ENCODE assay signal across 8 cellular contexts in genomic region chrX:48520976-48521352, GRCh38. TPM values are rescaled to one million over a fixed set of nuclear protein-coding genes. Genes with fewer than 3 reads are reported as not detected.
DNase-seq lines count a peak whose midpoint lies in the region; ATAC-seq and TF ChIP-seq lines count a peak whose summit lies in the region.

No MANE protein-coding gene starts in this region.

- H3K27me3 ChIP-seq in HL-60 (ENCODE audit: insufficient read depth, poor library complexity, severe bottlenecking), result no peaks in the 10 kb centered on the region
- H3K27me3 ChIP-seq in tibial nerve, result no peaks in the 10 kb centered on the region

- 27 to 49% methylated on average over 2 of the region's 2 CpGs for WGBS in tibial nerve, 2 donors

- TF ChIP-seq EP300 in tibial nerve (IDR thresholded peaks at IDR 0.05), result no peak

- peaks cover 5 to 6% of the 10 kb centered on the region in 2 donors for H3K36me3 Mint-ChIP-seq in activated naive CD4-positive, alpha-beta T cell treated with anti-CD3 and anti-CD28 coated beads, Interleukin-2, amount 50 U/mL, for 72 hours

- H3K4me1 ChIP-seq in tibial nerve, result peaks cover 0 to 7% (median 0%) of the 10 kb centered on the region in 4 donors

- H3K27ac Mint-ChIP-seq in activated naive CD4-positive, alpha-beta T cell treated with anti-CD3 and anti-CD28 coated beads, Interleukin-2, amount 50 U/mL, for 72 hours, result peak overlapping the region; percentile 95 to 97

- H3K4me3 ChIP-seq in AG09309 (ENCODE audit: control insufficient read depth, low read depth, low read length) (peak overlapping the region; percentile 53), HL-60 (replicated peaks; ENCODE audit: insufficient read depth, low read length) (peak overlapping the region; percentile 22), tibial nerve (peak overlapping the region in 2 of 4 donors; percentile 66)

- DNase-seq in AG09309 (ENCODE audit: low read depth), result no peak
- no peak for DNase-seq in HL-60 (ENCODE audit: low read depth in 1 of 2, low spot score in 1 of 2)
- DNase-seq in activated naive CD4-positive, alpha-beta T cell treated with anti-CD3 and anti-CD28 coated beads, Interleukin-2, amount 50 U/mL, for 72 hours (ENCODE audit: low spot score in 2 of 2), result peak in 1 of 2 donors; percentile 7
- peak; percentile 2 for DNase-seq in medulla oblongata (ENCODE audit: extremely low spot score)
- no peak for DNase-seq in tibial nerve (ENCODE audit: low spot score in 2 of 2)

- TF ChIP-seq CTCF in AG09309 (IDR thresholded peaks at IDR 0.05; ENCODE audit: control insufficient read depth, insufficient read depth, low read depth, low read length, missing control alignments) (no peak), HL-60 (IDR thresholded peaks at IDR 0.05; ENCODE audit: insufficient read depth, low read length) (no peak), tibial nerve (IDR thresholded peaks at IDR 0.05) (no peak)

- H3K9me3 Mint-ChIP-seq in activated naive CD4-positive, alpha-beta T cell treated with anti-CD3 and anti-CD28 coated beads, Interleukin-2, amount 50 U/mL, for 72 hours, result peaks cover 0 to 3% of the 10 kb centered on the region in 2 donors

- H3K9me3 ChIP-seq in tibial nerve, result no peaks in the 10 kb centered on the region

- H3K36me3 ChIP-seq in tibial nerve, result peaks cover 0 to 9% (median 0%) of the 10 kb centered on the region in 3 donors

- ATAC-seq in activated naive CD4-positive, alpha-beta T cell treated with anti-CD3 and anti-CD28 coated beads, Interleukin-2, amount 50 U/mL, for 72 hours, result peak; percentile 4 to 8
- ATAC-seq in GM21367 (IDR thresholded peaks at IDR 0.05; ENCODE audit: unreplicated experiment), result no peak
- ATAC-seq in HG03432 (IDR thresholded peaks at IDR 0.05; ENCODE audit: unreplicated experiment), result no peak
- ATAC-seq in HG03039 (IDR thresholded peaks at IDR 0.05; ENCODE audit: unreplicated experiment), result no peak

- TF ChIP-seq POLR2A in tibial nerve (IDR thresholded peaks at IDR 0.05), result no peak

- peak overlapping the region; percentile 66 for H3K27ac ChIP-seq in HL-60 (replicated peaks)
- peak overlapping the region in 1 of 4 donors; percentile 83 for H3K27ac ChIP-seq in tibial nerve

RNA-seq across cellular contexts. Expression of gene EBP, which starts 0.6 kb away (rescaled TPM):
- 100 to 1,000 TPM; 107 to 176 TPM for total RNA-seq in activated naive CD4-positive, alpha-beta T cell treated with anti-CD3 and anti-CD28 coated beads, Interleukin-2, amount 50 U/mL, for 72 hours
- 10 to 100 TPM; 21.1 to 29.2 (median 23.6) TPM for total RNA-seq in tibial nerve

RNA-seq across cellular contexts. Expression of gene PORCN, which starts 12.2 kb away (rescaled TPM):
- 10 to 100 TPM; 10.7 to 11.8 TPM for total RNA-seq in activated naive CD4-positive, alpha-beta T cell treated with anti-CD3 and anti-CD28 coated beads, Interleukin-2, amount 50 U/mL, for 72 hours
- total RNA-seq in tibial nerve, result 10 to 100 TPM in 3 of 4 donors, 1 to 10 TPM in 1; 8.8 to 19.8 (median 16.1) TPM

RNA-seq across cellular contexts. Expression of gene TBC1D25, which starts 18.6 kb away (rescaled TPM):
- 10 to 100 TPM; 18.8 to 22.2 TPM for total RNA-seq in activated naive CD4-positive, alpha-beta T cell treated with anti-CD3 and anti-CD28 coated beads, Interleukin-2, amount 50 U/mL, for 72 hours
- total RNA-seq in tibial nerve, result 10 to 100 TPM in 3 of 4 donors, 1 to 10 TPM in 1; 9.9 to 15.9 (median 12.2) TPM

RNA-seq across cellular contexts. Expression of gene FTSJ1, which starts 45.0 kb away (rescaled TPM):
- 10 to 100 TPM; 58.4 to 76.6 TPM for total RNA-seq in activated naive CD4-positive, alpha-beta T cell treated with anti-CD3 and anti-CD28 coated beads, Interleukin-2, amount 50 U/mL, for 72 hours
- 10 to 100 TPM; 46.1 to 81.3 (median 51.0) TPM for total RNA-seq in tibial nerve

RNA-seq across cellular contexts. Expression of gene SLC38A5, which starts 50.9 kb away (rescaled TPM):
- 10 to 100 TPM; 46.3 to 94.5 TPM for total RNA-seq in activated naive CD4-positive, alpha-beta T cell treated with anti-CD3 and anti-CD28 coated beads, Interleukin-2, amount 50 U/mL, for 72 hours
- 10 to 100 TPM in 1 of 4 donors, 1 to 10 TPM in 3; 2.4 to 21.9 (median 4.5) TPM for total RNA-seq in tibial nerve

Comparison
In these comparisons a context has a peak if more than half of its experiments do, and no peak if none do; other contexts are left out.
1. ATAC-seq: peak in activated naive CD4-positive, alpha-beta T cell treated with anti-CD3 and anti-CD28 coated beads, Interleukin-2, amount 50 U/mL, for 72 hours (2 of 2); none in GM21367 (single experiment), HG03432 (single experiment) and HG03039 (single experiment).